In the genomic region with DNA sequence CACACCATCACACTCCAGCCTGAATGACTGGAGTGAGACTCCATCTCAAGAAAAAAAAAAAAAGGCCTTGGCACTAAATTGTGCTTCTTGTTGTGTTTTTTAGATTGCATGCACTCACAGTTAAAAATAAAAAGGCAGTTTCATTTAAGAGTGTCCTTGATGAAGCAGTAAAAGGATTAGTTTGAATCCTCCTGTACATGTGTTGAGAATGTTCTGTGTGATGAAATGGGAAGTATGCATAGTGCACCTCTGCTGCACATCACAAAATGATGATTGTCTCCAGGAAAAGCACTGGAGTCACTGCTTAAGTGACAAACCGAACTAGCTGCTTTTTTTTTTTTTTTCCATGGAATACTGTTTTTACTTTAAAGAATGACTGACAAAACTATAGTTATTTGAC, we compare ENCODE assay signal across 25 cellular contexts.
"Had no signal": no experiment of that assay in that cellular context is flagged by ENCODE, and none has a peak within 500 bp of the region (broad histone marks: within the 10 kb centered on the region; RNA-seq: fewer than 3 reads in every experiment).

No MANE protein-coding gene starts in this region.

- H3K27ac Mint-ChIP-seq: mesothelial cell of epicardium; natural killer cell; nephron progenitor cell; neural progenitor cell; stimulated activated effector memory CD8-positive, alpha-beta T cell treated with anti-CD3 and anti-CD28 coated beads, Interleukin-12 subunit alpha, Interleukin-12 subunit beta, amount 100 ng/mL, for 72 hours; stimulated activated naive CD8-positive, alpha-beta T cell treated with anti-CD3 and anti-CD28 coated beads, Interleukin-15, amount 100 ng/mL, for 72 hours; type B pancreatic cell had no signal

- H3K27me3 ChIP-seq: heart right ventricle, hepatocyte, left lung, neural progenitor cell, right atrium auricular region, right lobe of liver, tibial nerve, uterus had no signal

- H3K27me3 Mint-ChIP-seq: type B pancreatic cell had no signal

- H3K9me3 ChIP-seq: heart right ventricle, left lung, right atrium auricular region, right lobe of liver, uterus had no signal

- H3K4me3 Mint-ChIP-seq: mesothelial cell of epicardium; naive B cell; natural killer cell; nephron progenitor cell; neural progenitor cell; stimulated activated effector memory CD8-positive, alpha-beta T cell treated with anti-CD3 and anti-CD28 coated beads, Interleukin-12 subunit alpha, Interleukin-12 subunit beta, amount 100 ng/mL, for 72 hours; stimulated activated naive CD8-positive, alpha-beta T cell treated with anti-CD3 and anti-CD28 coated beads, Interleukin-15, amount 100 ng/mL, for 72 hours; type B pancreatic cell had no signal

- H3K4me1 Mint-ChIP-seq: mesothelial cell of epicardium; natural killer cell; stimulated activated effector memory CD8-positive, alpha-beta T cell treated with anti-CD3 and anti-CD28 coated beads, Interleukin-12 subunit alpha, Interleukin-12 subunit beta, amount 100 ng/mL, for 72 hours; stimulated activated naive CD8-positive, alpha-beta T cell treated with anti-CD3 and anti-CD28 coated beads, Interleukin-15, amount 100 ng/mL, for 72 hours had no signal

- DNase-seq: heart right ventricle; islet precursor cell; kidney glomerular epithelial cell; left colon; left lung; mesendoderm; naive B cell; natural killer cell; nephron progenitor cell; right lobe of liver; stimulated activated CD4-positive, alpha-beta T cell treated with anti-CD3 and anti-CD28 coated beads, Interleukin-4, amount 100 ng/mL, for 24 hours; stimulated activated naive CD4-positive, alpha-beta T cell treated with Interleukin-2 at 50 U/mL for 16 hours; stimulated activated naive CD8-positive, alpha-beta T cell treated with anti-CD3 and anti-CD28 coated beads, Interleukin-15, amount 100 ng/mL, for 72 hours; substantia nigra; uterus had no signal

- H3K4me1 ChIP-seq: neural progenitor cell, parathyroid adenoma, tibial nerve, uterus had no signal

- H3K9me3 Mint-ChIP-seq: natural killer cell; stimulated activated effector memory CD8-positive, alpha-beta T cell treated with anti-CD3 and anti-CD28 coated beads, Interleukin-12 subunit alpha, Interleukin-12 subunit beta, amount 100 ng/mL, for 72 hours; stimulated activated naive CD8-positive, alpha-beta T cell treated with anti-CD3 and anti-CD28 coated beads, Interleukin-15, amount 100 ng/mL, for 72 hours; type B pancreatic cell had no signal

- H3K36me3 ChIP-seq: neural progenitor cell, right lobe of liver, tibial nerve, uterus had no signal

- H3K27ac ChIP-seq: hepatocyte, neural progenitor cell, parathyroid adenoma, right atrium auricular region, tibial nerve, uterus had no signal

- H3K4me3 ChIP-seq: heart right ventricle, hepatocyte, left lung, lung, neural progenitor cell, right atrium auricular region, right lobe of liver, skin epidermis, tibial nerve, uterus had no signal

- ATAC-seq: heart right ventricle; left colon; natural killer cell; stimulated activated naive CD8-positive, alpha-beta T cell treated with anti-CD3 and anti-CD28 coated beads, Interleukin-15, amount 100 ng/mL, for 72 hours had no signal

- H3K36me3 Mint-ChIP-seq: mesothelial cell of epicardium; naive B cell; natural killer cell; neural progenitor cell; stimulated activated effector memory CD8-positive, alpha-beta T cell treated with anti-CD3 and anti-CD28 coated beads, Interleukin-12 subunit alpha, Interleukin-12 subunit beta, amount 100 ng/mL, for 72 hours; type B pancreatic cell had no signal
